Comparison of ENCODE assay signal across 8 cellular contexts in genomic region chr2:87456477-87457128, GRCh38.
DNase-seq lines count a peak whose midpoint lies in the region; ATAC-seq and TF ChIP-seq lines count a peak whose summit lies in the region.
"Not testable (repeated sequence)": the region's sequence is repeated elsewhere in the genome, so short reads cannot be mapped to it uniquely, and the experiment has no call there.

No MANE protein-coding gene starts in this region.

- intact Hi-C loops in HCT116 (cut with micrococcal nuclease) = not testable (repeated sequence)

- peaks cover 8 to 33% of the 10 kb centered on the region in 2 experiments; a peak in 3 of 4 replicates for H3K4me1 ChIP-seq in HCT116 (ENCODE audit: control insufficient read depth in 1 of 2, insufficient read depth in 2 of 2, low read length in 2 of 2)
- not testable (repeated sequence) for H3K4me1 ChIP-seq in foreskin keratinocyte
- peaks cover 13 to 16% of the 10 kb centered on the region in 2 experiments for H3K4me1 ChIP-seq in neutrophil (ENCODE audit: control insufficient read depth in 1 of 2, insufficient read depth in 1 of 2, low read depth in 1 of 2, low read length in 1 of 2)

- not testable (repeated sequence) for H3K9me2 ChIP-seq in HCT116 (ENCODE audit: insufficient read depth)

- H2AFZ ChIP-seq in HCT116 (ENCODE audit: low read depth, low read length, poor library complexity, severe bottlenecking) = not testable (repeated sequence)

- not testable (repeated sequence) for H4K20me1 ChIP-seq in HCT116 (ENCODE audit: insufficient read depth)

- H3K27me3 Mint-ChIP-seq in activated naive CD8-positive, alpha-beta T cell = not testable (repeated sequence)

- RAD21 ChIA-PET in HCT116 (lab: Charles Lee; ENCODE audit: low non-redundant PET in 1 of 2, low total read pairs in 2 of 2, uncharacterized antibody in 2 of 2, unreplicated experiment in 2 of 2) = not testable (repeated sequence)

- not testable (repeated sequence) for H3K36me3 Mint-ChIP-seq in activated naive CD8-positive, alpha-beta T cell

- peak overlapping the region; percentile 72 for H3K4me2 ChIP-seq in HCT116 (ENCODE audit: low read length)

- H3K27ac Mint-ChIP-seq in activated naive CD8-positive, alpha-beta T cell = peak overlapping the region; percentile 88

- TF ChIP-seq POLR2A in HCT116 (IDR thresholded peaks at IDR 0.05; ENCODE audit: borderline replicate concordance, extremely low read depth, insufficient read depth, insufficient read length) = not testable (repeated sequence)

- H3K27ac ChIP-seq in HCT116 (ENCODE audit: low read depth, low read length) (peak overlapping the region; percentile 60), neutrophil (peak overlapping the region; percentile 81)
- H3K27ac ChIP-seq in foreskin keratinocyte = not testable (repeated sequence)

- CTCF ChIA-PET in HCT116 (lab: Charles Lee) = not testable (repeated sequence)

- BruUV-seq in HCT116 (replicated peaks; lab: Mats Ljungman, UMichigan) = TSS peak; percentile 55

- not testable (repeated sequence) for H3K27me3 ChIP-seq in HCT116 (ENCODE audit: insufficient read depth, low read length); foreskin keratinocyte; neutrophil

- H3K9me3 Mint-ChIP-seq in activated naive CD8-positive, alpha-beta T cell (ENCODE audit: low read depth) = not testable (repeated sequence)

- peak; percentile 21 for DNase-seq in A172 (ENCODE audit: low spot score)
- peak; percentile 12 for DNase-seq in HCT116 (ENCODE audit: low read depth, low spot score)
- DNase-seq in SK-MEL-5 (ENCODE audit: low read depth, low spot score) = peak; percentile 11
- not testable (repeated sequence) for DNase-seq in foreskin keratinocyte

- peak overlapping the region; percentile 66 for H3K9ac ChIP-seq in HCT116 (ENCODE audit: low read length)

- peaks cover 12% of the 10 kb centered on the region for H3K4me1 Mint-ChIP-seq in activated naive CD8-positive, alpha-beta T cell (ENCODE audit: low read depth)

- H3K4me3 ChIP-seq in HCT116 (replicated peaks in 1 of 2; ENCODE audit: low read depth in 1 of 2, low read length in 2 of 2) (peak overlapping the region; percentile 39 to 57), neutrophil (ENCODE audit: low read depth in 1 of 2, low read length in 1 of 2) (peak overlapping the region; percentile 20 to 55)

- TF ChIP-seq CTCF in HCT116 (IDR thresholded peaks at IDR 0.05 in 2 of 3, conservative IDR thresholded peaks at IDR 0.05 in 1 of 3; ENCODE audit: borderline replicate concordance in 1 of 3, insufficient read depth in 1 of 3, low read depth in 2 of 3, low read length in 2 of 3); foreskin keratinocyte (conservative IDR thresholded peaks at IDR 0.05); neutrophil (IDR thresholded peaks at IDR 0.05): not testable (repeated sequence)

- not testable (repeated sequence) for H3K9me3 ChIP-seq in HCT116 (ENCODE audit: control insufficient read depth in 1 of 2, insufficient read depth in 1 of 2, low read depth in 1 of 2, low read length in 2 of 2); neutrophil

- not testable (repeated sequence) for TF ChIP-seq RAD21 in HCT116 (IDR thresholded peaks at IDR 0.05; ENCODE audit: low read depth)

- in situ Hi-C loops in SK-MEL-5 (cut with HindIII; ENCODE audit: low pct_unique_long_range_greater_than_20kb, low sequenced_read_pairs) = not testable (repeated sequence)

- H3K79me2 ChIP-seq in HCT116 (ENCODE audit: insufficient read depth, low read length) = peaks cover 10% of the 10 kb centered on the region

- POLR2A ChIA-PET in HCT116 (lab: Charles Lee) = not testable (repeated sequence)

- peak overlapping the region; percentile 85 for H3K4me3 Mint-ChIP-seq in activated naive CD8-positive, alpha-beta T cell

- ATAC-seq in GM18520 (IDR thresholded peaks at IDR 0.05; ENCODE audit: unreplicated experiment) (peak; percentile 60), HCT116 (peak; percentile 57), HG03442 (IDR thresholded peaks at IDR 0.05; ENCODE audit: unreplicated experiment) (peak; percentile 76), foreskin keratinocyte (peak; percentile 58)

- H3K36me3 ChIP-seq in HCT116 (ENCODE audit: control insufficient read depth in 1 of 2, insufficient read depth in 2 of 2, low read length in 2 of 2); neutrophil: not testable (repeated sequence)

TF ChIP-seq in HCT116, 20 proteins besides CTCF, POLR2A, EP300 and RAD21:
- 0 out of 2 replicates have a peak, but pooled peaks have one; percentile 10 for TF ChIP-seq FOSL1 (IDR thresholded peaks at IDR 0.05; ENCODE audit: low read depth)
